In the genomic region with DNA sequence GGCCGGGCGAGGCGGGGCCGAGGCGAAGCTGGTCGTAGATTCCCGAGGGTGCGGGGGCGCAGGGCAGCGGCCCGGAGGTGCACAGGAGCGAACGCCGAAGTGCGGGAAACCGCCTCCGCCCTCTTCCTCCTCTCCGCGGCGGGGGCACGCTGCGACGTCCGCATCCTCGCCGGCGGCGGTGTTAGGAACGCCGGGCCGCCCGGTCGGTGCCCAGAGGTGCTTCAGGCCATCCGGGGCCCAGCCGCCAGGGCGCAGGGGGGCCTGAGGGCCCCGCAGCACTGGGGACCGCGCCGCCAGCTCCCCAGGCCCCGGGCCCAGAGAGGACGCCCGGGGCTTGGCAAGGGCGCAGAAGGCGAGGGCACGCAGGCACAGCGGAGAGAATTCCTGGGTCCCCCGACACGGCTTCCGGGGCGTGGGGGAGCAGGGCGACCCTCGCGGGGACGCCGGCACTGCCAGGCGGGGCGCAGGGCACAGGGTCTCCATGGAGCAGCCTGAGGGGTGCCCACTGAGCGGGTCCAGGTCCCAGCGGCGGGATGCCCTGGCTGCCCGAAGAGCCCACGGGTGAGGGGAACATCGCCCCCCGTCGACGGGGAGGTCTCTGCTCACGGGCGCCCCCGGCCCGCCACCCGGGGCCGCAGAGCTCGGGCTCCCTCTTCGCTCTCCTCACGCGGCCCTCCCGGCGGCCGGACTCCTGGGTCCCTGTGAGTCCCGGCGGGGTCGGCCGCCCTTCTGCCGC, we compare ENCODE assay signal across 8 cellular contexts. TPM values are rescaled to one million over a fixed set of nuclear protein-coding genes. Genes with fewer than 3 reads are reported as not detected.
DNase-seq lines count a peak whose midpoint lies in the region; ATAC-seq and TF ChIP-seq lines count a peak whose summit lies in the region.

No MANE protein-coding gene starts in this region.

- no peaks in the 10 kb centered on the region for H3K36me3 ChIP-seq in BE2C

- peak overlapping the region; percentile 63 for H3K4me3 Mint-ChIP-seq in activated naive CD4-positive, alpha-beta T cell treated with anti-CD3 and anti-CD28 coated beads for 36 hours

- no peak for TF ChIP-seq CTCF in BE2C (IDR thresholded peaks at IDR 0.05; ENCODE audit: low read depth, low read length)

- peaks cover 6% of the 10 kb centered on the region for H3K36me3 Mint-ChIP-seq in activated naive CD4-positive, alpha-beta T cell treated with anti-CD3 and anti-CD28 coated beads for 36 hours (ENCODE audit: low read depth)

- peak overlapping the region; percentile 72 for H3K4me3 ChIP-seq in BE2C (ENCODE audit: low read depth, low read length)
- H3K4me3 ChIP-seq in Jurkat, Clone E6-1 (ENCODE audit: low read length): peak overlapping the region; percentile 68
- peak overlapping the region; percentile 70 for H3K4me3 ChIP-seq in iPS-18c (ENCODE audit: insufficient read depth, low read depth, low read length)

- DNase-seq in BE2C (peak; percentile 38), NCI-H2107 (lab: John Stamatoyannopoulos, UW) (no peak), HuH-7 (ENCODE audit: low spot score) (no peak)
- DNase-seq in Jurkat, Clone E6-1 (ENCODE audit: low read depth, low spot score): no peak
- peak; percentile 57 for DNase-seq in activated naive CD4-positive, alpha-beta T cell treated with anti-CD3 and anti-CD28 coated beads for 36 hours
- DNase-seq in stimulated activated CD4-positive, alpha-beta T cell treated with anti-CD3 and anti-CD28 coated beads, Interleukin-4, amount 100 ng/mL, for 24 hours: peak; percentile 35

- peaks cover 4% of the 10 kb centered on the region for H3K4me1 ChIP-seq in BE2C

- no peaks in the 10 kb centered on the region for H3K9me3 Mint-ChIP-seq in activated naive CD4-positive, alpha-beta T cell treated with anti-CD3 and anti-CD28 coated beads for 36 hours

- intact Hi-C loops in activated naive CD4-positive, alpha-beta T cell treated with anti-CD3 and anti-CD28 coated beads for 36 hours (cut with micrococcal nuclease): loop anchor here (2.0 kb wide), 1 partner anchor 179 kb away; a partner anchor contains a TSS

- ATAC-seq in GM19324 (IDR thresholded peaks at IDR 0.05; ENCODE audit: low FRiP score, unreplicated experiment): peak; percentile 24

- H3K9me3 ChIP-seq in BE2C: no peaks in the 10 kb centered on the region
- peaks cover 3% of the 10 kb centered on the region for H3K9me3 ChIP-seq in iPS-18c (ENCODE audit: control insufficient read depth, insufficient read depth, low read length)

- peaks cover 11% of the 10 kb centered on the region for H3K27me3 ChIP-seq in BE2C

- peaks cover 20% of the 10 kb centered on the region for H3K27me3 Mint-ChIP-seq in activated naive CD4-positive, alpha-beta T cell treated with anti-CD3 and anti-CD28 coated beads for 36 hours (ENCODE audit: low read depth)

- peak overlapping the region; percentile 46 for H3K27ac Mint-ChIP-seq in activated naive CD4-positive, alpha-beta T cell treated with anti-CD3 and anti-CD28 coated beads for 36 hours

- peaks cover 52% of the 10 kb centered on the region for H3K4me1 Mint-ChIP-seq in activated naive CD4-positive, alpha-beta T cell treated with anti-CD3 and anti-CD28 coated beads for 36 hours (ENCODE audit: low read depth)

- CTCF ChIA-PET in activated naive CD4-positive, alpha-beta T cell treated with anti-CD3 and anti-CD28 coated beads for 36 hours (lab: Charles Lee): interaction anchor here (1.6 kb wide), 1 partner anchor 37 kb away, joined by 4 read pairs; no protein-coding TSS in a partner anchor

RNA-seq across cellular contexts. Expression of a gene that starts 0.6 kb away (rescaled TPM):
- 6.0 TPM for polyA plus RNA-seq in BE2C (2012; ENCODE audit: insufficient read depth, insufficient read length, low read depth)
- polyA plus RNA-seq in Jurkat, Clone E6-1 (2012; ENCODE audit: insufficient read depth, insufficient read length): 22.9 TPM
- total RNA-seq in activated naive CD4-positive, alpha-beta T cell treated with anti-CD3 and anti-CD28 coated beads for 36 hours: 10 to 100 TPM; 17.6 to 19.2 TPM

RNA-seq across cellular contexts. Expression of a gene that starts 30.9 kb away (rescaled TPM):
- polyA plus RNA-seq in BE2C (2012; ENCODE audit: insufficient read depth, insufficient read length, low read depth): 139 TPM
- polyA plus RNA-seq in Jurkat, Clone E6-1 (2012; ENCODE audit: insufficient read depth, insufficient read length): 79.5 TPM
- total RNA-seq in activated naive CD4-positive, alpha-beta T cell treated with anti-CD3 and anti-CD28 coated beads for 36 hours: 100 to 1,000 TPM; 170 to 177 TPM

RNA-seq across cellular contexts. Expression of a gene that starts 56.0 kb away (rescaled TPM):
- 56.3 TPM for polyA plus RNA-seq in BE2C (2012; ENCODE audit: insufficient read depth, insufficient read length, low read depth)
- 93.8 TPM for polyA plus RNA-seq in Jurkat, Clone E6-1 (2012; ENCODE audit: insufficient read depth, insufficient read length)
- total RNA-seq in activated naive CD4-positive, alpha-beta T cell treated with anti-CD3 and anti-CD28 coated beads for 36 hours: 10 to 100 TPM; 35.1 to 35.8 TPM

Comparison
In these comparisons a context has a peak if more than half of its experiments do, and no peak if none do; other contexts are left out.
1. DNase-seq: peak in BE2C (single experiment), activated naive CD4-positive, alpha-beta T cell treated with anti-CD3 and anti-CD28 coated beads for 36 hours (single experiment) and stimulated activated CD4-positive, alpha-beta T cell treated with anti-CD3 and anti-CD28 coated beads, Interleukin-4, amount 100 ng/mL, for 24 hours (single experiment); none in Jurkat, Clone E6-1 (single experiment), NCI-H2107 (single experiment) and HuH-7 (single experiment).
2. Peak in every context shown above with its lines, with median percentiles within 50 percentile points of each other: H3K4me3 ChIP-seq.